ENCODE assay signal across 1 cellular context in genomic region chr10:125156739-125157472, GRCh38.
TF ChIP-seq lines count a peak whose summit lies in the region.

No MANE protein-coding gene starts in this region.

TF ChIP-seq in WTC11, 78 proteins besides CTCF, POLR2A, EP300 and RAD21 (continued from another document):
- TF ChIP-seq, protein P1, sequence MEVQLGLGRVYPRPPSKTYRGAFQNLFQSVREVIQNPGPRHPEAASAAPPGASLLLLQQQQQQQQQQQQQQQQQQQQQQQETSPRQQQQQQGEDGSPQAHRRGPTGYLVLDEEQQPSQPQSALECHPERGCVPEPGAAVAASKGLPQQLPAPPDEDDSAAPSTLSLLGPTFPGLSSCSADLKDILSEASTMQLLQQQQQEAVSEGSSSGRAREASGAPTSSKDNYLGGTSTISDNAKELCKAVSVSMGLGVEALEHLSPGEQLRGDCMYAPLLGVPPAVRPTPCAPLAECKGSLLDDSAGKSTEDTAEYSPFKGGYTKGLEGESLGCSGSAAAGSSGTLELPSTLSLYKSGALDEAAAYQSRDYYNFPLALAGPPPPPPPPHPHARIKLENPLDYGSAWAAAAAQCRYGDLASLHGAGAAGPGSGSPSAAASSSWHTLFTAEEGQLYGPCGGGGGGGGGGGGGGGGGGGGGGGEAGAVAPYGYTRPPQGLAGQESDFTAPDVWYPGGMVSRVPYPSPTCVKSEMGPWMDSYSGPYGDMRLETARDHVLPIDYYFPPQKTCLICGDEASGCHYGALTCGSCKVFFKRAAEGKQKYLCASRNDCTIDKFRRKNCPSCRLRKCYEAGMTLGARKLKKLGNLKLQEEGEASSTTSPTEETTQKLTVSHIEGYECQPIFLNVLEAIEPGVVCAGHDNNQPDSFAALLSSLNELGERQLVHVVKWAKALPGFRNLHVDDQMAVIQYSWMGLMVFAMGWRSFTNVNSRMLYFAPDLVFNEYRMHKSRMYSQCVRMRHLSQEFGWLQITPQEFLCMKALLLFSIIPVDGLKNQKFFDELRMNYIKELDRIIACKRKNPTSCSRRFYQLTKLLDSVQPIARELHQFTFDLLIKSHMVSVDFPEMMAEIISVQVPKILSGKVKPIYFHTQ (CRISPR knock-in tag; IDR thresholded peaks at IDR 0.05), result no peak
- TF ChIP-seq ZNF671 (CRISPR knock-in tag; IDR thresholded peaks at IDR 0.05) (no peak), MYBL2 (CRISPR knock-in tag; IDR thresholded peaks at IDR 0.05) (no peak)
- TF ChIP-seq, protein P2, sequence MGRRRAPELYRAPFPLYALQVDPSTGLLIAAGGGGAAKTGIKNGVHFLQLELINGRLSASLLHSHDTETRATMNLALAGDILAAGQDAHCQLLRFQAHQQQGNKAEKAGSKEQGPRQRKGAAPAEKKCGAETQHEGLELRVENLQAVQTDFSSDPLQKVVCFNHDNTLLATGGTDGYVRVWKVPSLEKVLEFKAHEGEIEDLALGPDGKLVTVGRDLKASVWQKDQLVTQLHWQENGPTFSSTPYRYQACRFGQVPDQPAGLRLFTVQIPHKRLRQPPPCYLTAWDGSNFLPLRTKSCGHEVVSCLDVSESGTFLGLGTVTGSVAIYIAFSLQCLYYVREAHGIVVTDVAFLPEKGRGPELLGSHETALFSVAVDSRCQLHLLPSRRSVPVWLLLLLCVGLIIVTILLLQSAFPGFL (CRISPR knock-in tag; IDR thresholded peaks at IDR 0.05; ENCODE audit: borderline replicate concordance), result no peak
